ENCODE assay signal across 1 cellular context in genomic region chr3:145427355-145427754, GRCh38.
TF ChIP-seq lines count a peak whose summit lies in the region.

No MANE protein-coding gene starts in this region.

TF ChIP-seq in H1, 55 proteins besides CTCF, POLR2A, EP300 and RAD21 (continued from another document):
- no peak for TF ChIP-seq CHD7 (IDR thresholded peaks at IDR 0.05; ENCODE audit: insufficient replicate concordance, low read length)
